In genomic region chr17:32486091-32486700, GRCh38 we compare ENCODE assay signal across 8 cellular contexts.
A peak's percentile ranks its signal among the peaks of the same experiment; 100 is the strongest.
DNase-seq lines count a peak whose midpoint lies in the region; ATAC-seq and TF ChIP-seq lines count a peak whose summit lies in the region.

No MANE protein-coding gene starts in this region.

- H3K4me3 ChIP-seq in AG10803 (ENCODE audit: low read length) (peak overlapping the region; percentile 50), epithelial cell of esophagus (ENCODE audit: low read length) (peak overlapping the region; percentile 31)

- TF ChIP-seq CTCF in AG10803 (conservative IDR thresholded peaks at IDR 0.05; ENCODE audit: low read length), result no peak
- no peak for TF ChIP-seq CTCF in epithelial cell of esophagus (IDR thresholded peaks at IDR 0.05; ENCODE audit: insufficient read depth, low read depth, low read length, missing control alignments)

- peak; percentile 58 for DNase-seq in AG10803 (ENCODE audit: low read depth)
- peak; percentile 63 for DNase-seq in NCI-H82 treated with DMSO at 0.1 percent for 48 hours (lab: John Stamatoyannopoulos, UW; ENCODE audit: unreplicated experiment)
- DNase-seq in activated CD8-positive, alpha-beta memory T cell treated with anti-CD3 and anti-CD28 coated beads, Interleukin-2, amount 50 U/mL, for 4 hours, result peak; percentile 68
- peak; percentile 88 for DNase-seq in epithelial cell of esophagus (ENCODE audit: low read depth)
- DNase-seq in midbrain (lab: John Stamatoyannopoulos, UW), result peak; percentile 90
- peak; percentile 52 for DNase-seq in stimulated activated CD8-positive, alpha-beta memory T cell treated with anti-CD3 and anti-CD28 coated beads, Interleukin-4, amount 100 ng/mL, for 24 hours (ENCODE audit: low read depth)

- ATAC-seq in GM19035 (IDR thresholded peaks at IDR 0.05; ENCODE audit: unreplicated experiment) (peak; percentile 55), HG03432 (IDR thresholded peaks at IDR 0.05; ENCODE audit: unreplicated experiment) (peak; percentile 55)

Comparison
In these comparisons a context has a peak if more than half of its experiments do, and no peak if none do; other contexts are left out.
1. Peak in every context shown above with its lines: DNase-seq, ATAC-seq and H3K4me3 ChIP-seq.